In genomic region chr17:2289878-2290478, GRCh38 we compare ENCODE assay signal across 1 cellular context.
A peak's percentile ranks its signal among the peaks of the same experiment; 100 is the strongest.
TF ChIP-seq lines count a peak whose summit lies in the region.

No MANE protein-coding gene starts in this region.

TF ChIP-seq in IMR-90, 13 proteins besides CTCF, POLR2A, EP300 and RAD21:
- TF ChIP-seq RFX5 (IDR thresholded peaks at IDR 0.05; ENCODE audit: low read depth, low read length) (peak; percentile 95), BHLHE40 (IDR thresholded peaks at IDR 0.05; ENCODE audit: low read depth, low read length) (no peak)
